29 cellular contexts compared by ENCODE assay signal in the genomic region with DNA sequence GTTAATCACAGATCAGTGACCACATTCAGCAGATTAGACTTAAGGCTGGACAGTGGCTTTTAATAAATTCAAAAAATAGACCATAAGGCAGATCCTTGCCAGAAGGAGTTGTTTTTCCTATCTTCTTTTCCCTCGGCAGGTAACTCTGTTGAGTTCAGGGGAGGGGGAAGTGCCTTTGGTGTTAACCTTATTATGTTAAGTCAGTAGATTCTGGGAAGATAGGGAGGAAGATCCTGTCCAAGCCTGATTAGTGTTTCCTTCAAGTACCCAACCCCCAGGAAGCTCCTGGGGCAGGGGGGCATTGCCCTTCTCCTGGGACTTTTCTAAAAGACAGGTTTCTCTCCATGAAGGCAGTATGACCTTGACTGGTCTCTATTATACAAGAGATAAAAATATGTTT.
"Had no signal": no experiment of that assay in that cellular context is flagged by ENCODE, and none has a peak within 500 bp of the region (broad histone marks: within the 10 kb centered on the region; RNA-seq: fewer than 3 reads in every experiment).

No MANE protein-coding gene starts in this region.

- H3K36me3 Mint-ChIP-seq: natural killer cell treated with Interleukin-12 subunit alpha and Interleukin-12 subunit beta and Interleukin-15 and Interleukin-18, amount 100 ng/mL, for 72 hours; stimulated activated effector memory CD8-positive, alpha-beta T cell treated with anti-CD3 and anti-CD28 coated beads, Interleukin-12 subunit alpha, Interleukin-12 subunit beta, amount 100 ng/mL, for 72 hours; stimulated activated naive B cell treated with anti-CD40 and anti-IgM and Interleukin-4, amounts not matched to agents 10 μg/mL and 1 μg/mL and 100 μg/mL, for 72 hours had no signal

- H3K36me3 ChIP-seq: neutrophil, ovary, right lobe of liver, sigmoid colon, stomach, thoracic aorta, thyroid gland, tibial nerve, upper lobe of left lung, vagina had no signal

- H3K4me3 Mint-ChIP-seq: natural killer cell treated with Interleukin-12 subunit alpha and Interleukin-12 subunit beta and Interleukin-15 and Interleukin-18, amount 100 ng/mL, for 72 hours; nephron progenitor cell; neural crest cell; stimulated activated effector memory CD8-positive, alpha-beta T cell treated with anti-CD3 and anti-CD28 coated beads, Interleukin-12 subunit alpha, Interleukin-12 subunit beta, amount 100 ng/mL, for 72 hours; stimulated activated naive B cell treated with anti-CD40 and anti-IgM and Interleukin-4, amounts not matched to agents 10 μg/mL and 1 μg/mL and 100 μg/mL, for 72 hours; stimulated activated naive CD8-positive, alpha-beta T cell treated with anti-CD3 and anti-CD28 coated beads, Interleukin-15, Interleukin-2, amounts not matched to agents 100 ng/mL and 50 ng/mL, for 24 hours had no signal

- ATAC-seq: natural killer cell treated with Interleukin-12 subunit alpha and Interleukin-12 subunit beta and Interleukin-15 and Interleukin-18, amount 100 ng/mL, for 72 hours; psoas muscle; right cardiac atrium; right lobe of liver; stimulated activated naive B cell treated with anti-CD40 and anti-IgM and Interleukin-4, amounts not matched to agents 10 μg/mL and 1 μg/mL and 100 μg/mL, for 72 hours had no signal

- DNase-seq: nephron progenitor cell; occipital lobe; ovary; posterior cingulate gyrus; psoas muscle; right cardiac atrium; right lobe of liver; sigmoid colon; small intestine; stimulated activated CD4-positive, alpha-beta T cell treated with anti-CD3 and anti-CD28 coated beads, Interleukin-15, amount 100 ng/mL, for 24 hours; stimulated activated CD4-positive, alpha-beta T cell treated with anti-CD3 and anti-CD28 coated beads, Interleukin-2, amount 100 ng/mL, for 24 hours; stimulated activated CD4-positive, alpha-beta T cell treated with anti-CD3 and anti-CD28 coated beads, Interleukin-2, amount 100 ng/mL, for 48 hours; stimulated activated CD4-positive, alpha-beta T cell treated with anti-CD3 and anti-CD28 coated beads, Interleukin-4, amount 100 ng/mL, for 24 hours; stimulated activated naive B cell treated with anti-CD40 and anti-IgM and Interleukin-4, amounts not matched to agents 10 μg/mL and 1 μg/mL and 100 μg/mL, for 72 hours; stimulated activated naive CD4-positive, alpha-beta T cell treated with Interleukin-2 at 50 U/mL for 16 hours; stomach; thyroid gland; trophoblast cell; upper lobe of left lung had no signal

- H3K9ac ChIP-seq: parathyroid adenoma had no signal

- H3K9me3 Mint-ChIP-seq: natural killer cell treated with Interleukin-12 subunit alpha and Interleukin-12 subunit beta and Interleukin-15 and Interleukin-18, amount 100 ng/mL, for 72 hours; stimulated activated effector memory CD8-positive, alpha-beta T cell treated with anti-CD3 and anti-CD28 coated beads, Interleukin-12 subunit alpha, Interleukin-12 subunit beta, amount 100 ng/mL, for 72 hours; stimulated activated naive B cell treated with anti-CD40 and anti-IgM and Interleukin-4, amounts not matched to agents 10 μg/mL and 1 μg/mL and 100 μg/mL, for 72 hours; stimulated activated naive CD8-positive, alpha-beta T cell treated with anti-CD3 and anti-CD28 coated beads, Interleukin-15, Interleukin-2, amounts not matched to agents 100 ng/mL and 50 ng/mL, for 24 hours had no signal

- H3K27me3 Mint-ChIP-seq: progenitor cell of endocrine pancreas; stimulated activated naive B cell treated with anti-CD40 and anti-IgM and Interleukin-4, amounts not matched to agents 10 μg/mL and 1 μg/mL and 100 μg/mL, for 72 hours; stimulated activated naive CD8-positive, alpha-beta T cell treated with anti-CD3 and anti-CD28 coated beads, Interleukin-15, Interleukin-2, amounts not matched to agents 100 ng/mL and 50 ng/mL, for 24 hours had no signal

- H3K27ac ChIP-seq: neutrophil, ovary, parathyroid adenoma, psoas muscle, right lobe of liver, sigmoid colon, stomach, thoracic aorta, thyroid gland, tibial nerve, upper lobe of left lung, vagina had no signal

- H3K27me3 ChIP-seq: neutrophil, ovary, right lobe of liver, thyroid gland, tibial nerve, upper lobe of left lung, vagina had no signal

- H2AFZ ChIP-seq: parathyroid adenoma had no signal

- H3K4me3 ChIP-seq: ovary, psoas muscle, right lobe of liver, sigmoid colon, stomach, thoracic aorta, thyroid gland, tibial nerve, upper lobe of left lung, vagina had no signal

- H3K27ac Mint-ChIP-seq: natural killer cell treated with Interleukin-12 subunit alpha and Interleukin-12 subunit beta and Interleukin-15 and Interleukin-18, amount 100 ng/mL, for 72 hours; nephron progenitor cell; progenitor cell of endocrine pancreas; stimulated activated effector memory CD8-positive, alpha-beta T cell treated with anti-CD3 and anti-CD28 coated beads, Interleukin-12 subunit alpha, Interleukin-12 subunit beta, amount 100 ng/mL, for 72 hours; stimulated activated naive B cell treated with anti-CD40 and anti-IgM and Interleukin-4, amounts not matched to agents 10 μg/mL and 1 μg/mL and 100 μg/mL, for 72 hours; stimulated activated naive CD8-positive, alpha-beta T cell treated with anti-CD3 and anti-CD28 coated beads, Interleukin-15, Interleukin-2, amounts not matched to agents 100 ng/mL and 50 ng/mL, for 24 hours had no signal

- H3K79me2 ChIP-seq: parathyroid adenoma had no signal

- H3K4me1 ChIP-seq: parathyroid adenoma, psoas muscle, right lobe of liver, sigmoid colon, stomach, thyroid gland, tibial nerve, upper lobe of left lung, vagina had no signal

- H3K4me1 Mint-ChIP-seq: nephron progenitor cell; neural crest cell; stimulated activated effector memory CD8-positive, alpha-beta T cell treated with anti-CD3 and anti-CD28 coated beads, Interleukin-12 subunit alpha, Interleukin-12 subunit beta, amount 100 ng/mL, for 72 hours; stimulated activated naive B cell treated with anti-CD40 and anti-IgM and Interleukin-4, amounts not matched to agents 10 μg/mL and 1 μg/mL and 100 μg/mL, for 72 hours had no signal

- H3K9me3 ChIP-seq: neutrophil, ovary, psoas muscle, right lobe of liver, sigmoid colon, stomach, thoracic aorta, thyroid gland, tibial nerve, upper lobe of left lung, vagina had no signal
